In genomic region chr4:147933316-147933715, GRCh38 we compare ENCODE assay signal across 13 cellular contexts.
A peak's percentile ranks its signal among the peaks of the same experiment; 100 is the strongest.
DNase-seq lines count a peak whose midpoint lies in the region; ATAC-seq, FAIRE-seq and TF ChIP-seq lines count a peak whose summit lies in the region.
"Had no signal": no experiment of that assay in that cellular context is flagged by ENCODE, and none has a peak within 500 bp of the region (broad histone marks: within the 10 kb centered on the region; RNA-seq: fewer than 3 reads in every experiment).

No MANE protein-coding gene starts in this region.

- no peaks in the 10 kb centered on the region for H3K4me1 Mint-ChIP-seq in activated CD4-positive, alpha-beta memory T cell treated with anti-CD3 and anti-CD28 coated beads, Interleukin-2, amount 10 ng/mL, durations not matched to agents 7 days and 5 days
- H3K4me1 Mint-ChIP-seq: immature natural killer cell had no signal

- no peak overlapping the region for H3K27ac ChIP-seq in right atrium auricular region
- no peak overlapping the region for H3K27ac ChIP-seq in gastroesophageal sphincter
- no peak overlapping the region for H3K27ac ChIP-seq in pancreas
- no peak overlapping the region for H3K27ac ChIP-seq in mammary epithelial cell (ENCODE audit: insufficient read depth, low read depth, low read length)
- H3K27ac ChIP-seq: BLaER1, prostate gland, vagina had no signal

- H3K36me3 Mint-ChIP-seq in activated CD4-positive, alpha-beta memory T cell treated with anti-CD3 and anti-CD28 coated beads, Interleukin-2, amount 10 ng/mL, durations not matched to agents 7 days and 5 days (ENCODE audit: low read depth): peaks cover 15% of the 10 kb centered on the region

- POLR2A ChIA-PET in activated CD4-positive, alpha-beta memory T cell treated with anti-CD3 and anti-CD28 coated beads, Interleukin-2, amount 10 ng/mL, durations not matched to agents 7 days and 5 days (lab: Charles Lee): interaction anchor here (1.2 kb wide), 1 partner anchor 10 kb away, joined by 4 read pairs; no protein-coding TSS in a partner anchor

- CTCF ChIA-PET in activated CD4-positive, alpha-beta memory T cell treated with anti-CD3 and anti-CD28 coated beads, Interleukin-2, amount 10 ng/mL, durations not matched to agents 7 days and 5 days (lab: Charles Lee): no interaction called here
- CTCF ChIA-PET in mammary epithelial cell (lab: Charles Lee; ENCODE audit: low non-redundant PET): no interaction called here

- H4K20me1 ChIP-seq in mammary epithelial cell (ENCODE audit: insufficient read depth, low read length): no peaks in the 10 kb centered on the region
- H4K20me1 ChIP-seq: BLaER1 had no signal

- H3K9me3 ChIP-seq in right atrium auricular region: no peaks in the 10 kb centered on the region
- H3K9me3 ChIP-seq in gastroesophageal sphincter: no peaks in the 10 kb centered on the region
- no peaks in the 10 kb centered on the region for H3K9me3 ChIP-seq in pancreas
- H3K9me3 ChIP-seq in mammary epithelial cell (replicated peaks; ENCODE audit: insufficient read depth, low read length): no peaks in the 10 kb centered on the region
- H3K9me3 ChIP-seq: BLaER1, prostate gland, vagina had no signal

- no TSS peak for BruUV-seq in mammary epithelial cell (replicated peaks; lab: Mats Ljungman, UMichigan)

- dilution Hi-C loops in mammary epithelial cell (cut with HindIII; ENCODE audit: low sequenced_read_pairs): no loop called here

- H3K4me2 ChIP-seq in mammary epithelial cell (ENCODE audit: insufficient read depth, low read depth, low read length): no peak overlapping the region
- H3K4me2 ChIP-seq: BLaER1 had no signal

- no peak overlapping the region for H2AFZ ChIP-seq in mammary epithelial cell (ENCODE audit: low read depth, low read length)

- 40% methylated on average over 2 of the region's 4 CpGs; no CpG with 5 or more reads in 1 of the 2 donors for WGBS in gastroesophageal sphincter (ENCODE audit: low coverage in 1 of 2), 2 donors
- 88 to 92% methylated on average over 4 of the region's 4 CpGs for WGBS in pancreas, 2 donors
- WGBS in mammary epithelial cell (ENCODE audit: low coverage, missing lambda C conversion rate): 98% methylated on average over 4 of the region's 4 CpGs

- intact Hi-C loops in Right ventricle myocardium superior (cut with DNase I): no loop called here
- intact Hi-C loops in pancreas (cut with DNase I): no loop called here
- intact Hi-C loops in mammary epithelial cell (cut with micrococcal nuclease): no loop called here

- H3K4me3 Mint-ChIP-seq in activated CD4-positive, alpha-beta memory T cell treated with anti-CD3 and anti-CD28 coated beads, Interleukin-2, amount 10 ng/mL, durations not matched to agents 7 days and 5 days: no peak overlapping the region
- H3K4me3 Mint-ChIP-seq: immature natural killer cell had no signal

- no peak for TF ChIP-seq EP300 in gastroesophageal sphincter (IDR thresholded peaks at IDR 0.05)

- TF ChIP-seq CTCF in right atrium auricular region (IDR thresholded peaks at IDR 0.05) (peak in 1 of 2 donors; percentile 36), gastroesophageal sphincter (IDR thresholded peaks at IDR 0.05) (no peak), pancreas (IDR thresholded peaks at IDR 0.05) (no peak), mammary epithelial cell (conservative IDR thresholded peaks at IDR 0.05 in 1 of 2, IDR thresholded peaks at IDR 0.05 in 1 of 2; ENCODE audit: extremely low read depth in 1 of 2, insufficient read depth in 1 of 2, low read depth in 1 of 2, low read length in 2 of 2) (no peak)

- H3K4me3 ChIP-seq in right atrium auricular region: no peak overlapping the region
- H3K4me3 ChIP-seq in gastroesophageal sphincter: no peak overlapping the region
- H3K4me3 ChIP-seq in pancreas: no peak overlapping the region
- H3K4me3 ChIP-seq in mammary epithelial cell (replicated peaks in 1 of 3; ENCODE audit: insufficient read depth in 1 of 3, low read depth in 2 of 3, low read length in 3 of 3): no peak overlapping the region
- H3K4me3 ChIP-seq: BLaER1, prostate gland, vagina had no signal

- no peaks in the 10 kb centered on the region for H3K79me2 ChIP-seq in mammary epithelial cell (ENCODE audit: insufficient read depth, low read length)

- no peak for FAIRE-seq in pancreas (lab: Jason Lieb, UNC)

- H3K27ac Mint-ChIP-seq in activated CD4-positive, alpha-beta memory T cell treated with anti-CD3 and anti-CD28 coated beads, Interleukin-2, amount 10 ng/mL, durations not matched to agents 7 days and 5 days: no peak overlapping the region
- H3K27ac Mint-ChIP-seq: immature natural killer cell had no signal

- no peak overlapping the region for H3K9ac ChIP-seq in mammary epithelial cell (ENCODE audit: insufficient read depth, low read length)
- H3K9ac ChIP-seq: BLaER1 had no signal

- ATAC-seq in Right ventricle myocardium superior (ENCODE audit: poor library complexity): peak; percentile 22
- no peak for ATAC-seq in gastroesophageal sphincter
- ATAC-seq in pancreas: no peak

- in situ Hi-C loops in mammary epithelial cell (cut with MboI; ENCODE audit: low sequenced_read_pairs in 2 of 2): no loop called here

- H3K4me1 ChIP-seq in right atrium auricular region: peaks cover 0 to 10% of the 10 kb centered on the region in 2 donors
- H3K4me1 ChIP-seq in gastroesophageal sphincter: peaks cover under 1 to 34% (median under 1%) of the 10 kb centered on the region in 3 donors
- no peaks in the 10 kb centered on the region for H3K4me1 ChIP-seq in pancreas
- no peaks in the 10 kb centered on the region for H3K4me1 ChIP-seq in mammary epithelial cell (ENCODE audit: insufficient read depth, low read length)
- H3K4me1 ChIP-seq: BLaER1, prostate gland had no signal

- H3K36me3 ChIP-seq in right atrium auricular region (peaks cover 15% of the 10 kb centered on the region), gastroesophageal sphincter (peaks cover 2 to 59% of the 10 kb centered on the region in 2 donors), pancreas (no peaks in the 10 kb centered on the region), mammary epithelial cell (ENCODE audit: insufficient read depth, low read length) (no peaks in the 10 kb centered on the region)
- H3K36me3 ChIP-seq: prostate gland, vagina had no signal

- H3K27me3 Mint-ChIP-seq in activated CD4-positive, alpha-beta memory T cell treated with anti-CD3 and anti-CD28 coated beads, Interleukin-2, amount 10 ng/mL, durations not matched to agents 7 days and 5 days: no peaks in the 10 kb centered on the region

- no peaks in the 10 kb centered on the region for H3K27me3 ChIP-seq in right atrium auricular region
- no peaks in the 10 kb centered on the region for H3K27me3 ChIP-seq in gastroesophageal sphincter
- H3K27me3 ChIP-seq in pancreas: no peaks in the 10 kb centered on the region
- H3K27me3 ChIP-seq in mammary epithelial cell (ENCODE audit: insufficient read depth, low read length): no peaks in the 10 kb centered on the region
- H3K27me3 ChIP-seq: BLaER1, vagina had no signal

- DNase-seq in Right ventricle myocardium superior (no peak), right atrium auricular region (ENCODE audit: low spot score) (no peak), iris pigment epithelial cell (ENCODE audit: low read depth) (peak; percentile 69), HCEC 1CT (no peak), pancreas (no peak), mammary epithelial cell (no peak)
- peak; percentile 18 for DNase-seq in activated CD4-positive, alpha-beta memory T cell treated with anti-CD3 and anti-CD28 coated beads, Interleukin-2, amount 10 ng/mL, durations not matched to agents 7 days and 5 days
- DNase-seq: activated naive CD4-positive, alpha-beta T cell treated with anti-CD3 and anti-CD28 coated beads, Interleukin-2, amount 50 U/mL, for 16 hours had no signal

- TF ChIP-seq POLR2A in gastroesophageal sphincter (IDR thresholded peaks at IDR 0.05): no peak

- H3K9me3 Mint-ChIP-seq in activated CD4-positive, alpha-beta memory T cell treated with anti-CD3 and anti-CD28 coated beads, Interleukin-2, amount 10 ng/mL, durations not matched to agents 7 days and 5 days: no peaks in the 10 kb centered on the region
- H3K9me3 Mint-ChIP-seq: immature natural killer cell had no signal

Comparison
In these comparisons a context has a peak if more than half of its experiments do, and no peak if none do; other contexts are left out.
1. DNase-seq: peak in activated CD4-positive, alpha-beta memory T cell treated with anti-CD3 and anti-CD28 coated beads, Interleukin-2, amount 10 ng/mL, durations not matched to agents 7 days and 5 days (single experiment) and iris pigment epithelial cell (single experiment); none in Right ventricle myocardium superior (single experiment), right atrium auricular region (single experiment), HCEC 1CT (single experiment), pancreas (0 of 6) and mammary epithelial cell (single experiment).